14 cellular contexts compared by ENCODE assay signal in genomic region chr7:27100601-27101187, GRCh38. TPM values are rescaled to one million over a fixed set of nuclear protein-coding genes. Genes with fewer than 3 reads are reported as not detected.
DNase-seq lines count a peak whose midpoint lies in the region; ATAC-seq and TF ChIP-seq lines count a peak whose summit lies in the region.
"Had no signal": no experiment of that assay in that cellular context is flagged by ENCODE, and none has a peak within 500 bp of the region (broad histone marks: within the 10 kb centered on the region; RNA-seq: fewer than 3 reads in every experiment).

No MANE protein-coding gene starts in this region.

- H3K4me3 ChIP-seq in HUES64 (ENCODE audit: low read length), result peak overlapping the region; percentile 33; the same call in 1 of the 2 replicates
- H3K4me3 ChIP-seq in kidney epithelial cell (ENCODE audit: low read depth, low read length), result peak overlapping the region; percentile 31
- H3K4me3 ChIP-seq in spleen, result peak overlapping the region in 4 of 8 donors; percentile 23 to 65 (median 37)
- H3K4me3 ChIP-seq: uterus had no signal

- H3K36me3 Mint-ChIP-seq in chondrocyte (ENCODE audit: low read depth), result peaks cover 20% of the 10 kb centered on the region
- peaks cover 10% of the 10 kb centered on the region for H3K36me3 Mint-ChIP-seq in activated CD4-positive, alpha-beta T cell treated with anti-CD3 and anti-CD28 coated beads, Interleukin-2, amount 10 ng/mL, durations not matched to agents 24 days and 14 days (ENCODE audit: low read depth)
- H3K36me3 Mint-ChIP-seq in HFFc6 (ENCODE audit: low read depth), result peaks cover 43% of the 10 kb centered on the region

- H3K9me3 Mint-ChIP-seq in chondrocyte (ENCODE audit: low read depth) (no peaks in the 10 kb centered on the region), HFFc6 (no peaks in the 10 kb centered on the region)
- peaks cover 4% of the 10 kb centered on the region for H3K9me3 Mint-ChIP-seq in activated CD4-positive, alpha-beta T cell treated with anti-CD3 and anti-CD28 coated beads, Interleukin-2, amount 10 ng/mL, durations not matched to agents 24 days and 14 days

- peaks cover 40% of the 10 kb centered on the region for H3K27me3 Mint-ChIP-seq in chondrocyte (ENCODE audit: low read depth)
- peaks cover 86% of the 10 kb centered on the region for H3K27me3 Mint-ChIP-seq in activated CD4-positive, alpha-beta T cell treated with anti-CD3 and anti-CD28 coated beads, Interleukin-2, amount 10 ng/mL, durations not matched to agents 24 days and 14 days
- peaks cover 41% of the 10 kb centered on the region for H3K27me3 Mint-ChIP-seq in HFFc6 (ENCODE audit: insufficient read depth)

- H3K4me3 Mint-ChIP-seq in chondrocyte (ENCODE audit: unreplicated experiment) (peak overlapping the region; percentile 96), HFFc6 (no peak overlapping the region)
- H3K4me3 Mint-ChIP-seq in activated CD4-positive, alpha-beta T cell treated with anti-CD3 and anti-CD28 coated beads, Interleukin-2, amount 10 ng/mL, durations not matched to agents 24 days and 14 days, result no peak overlapping the region

- intact Hi-C loops in spleen (cut with DNase I; ENCODE audit: low total_unique reads), result no loop called here
- intact Hi-C loops in activated CD4-positive, alpha-beta T cell treated with anti-CD3 and anti-CD28 coated beads, Interleukin-2, amount 10 ng/mL, durations not matched to agents 24 days and 14 days (cut with micrococcal nuclease), result no loop called here
- intact Hi-C loops in sciatic nerve (cut with DNase I), result no loop called here

- H3K36me3 ChIP-seq in HUES64 (ENCODE audit: insufficient read depth, low read length) (no peaks in the 10 kb centered on the region), kidney epithelial cell (ENCODE audit: control insufficient read depth, insufficient read depth, low read length) (no peaks in the 10 kb centered on the region), spleen (peaks cover 0 to 29% (median 0%) of the 10 kb centered on the region in 6 donors)
- H3K36me3 ChIP-seq: uterus had no signal

- TF ChIP-seq POLR2A in spleen (IDR thresholded peaks at IDR 0.05), result no peak

- no peaks in the 10 kb centered on the region for H3K9me3 ChIP-seq in HUES64 (ENCODE audit: insufficient read depth, low read depth, low read length)
- no peaks in the 10 kb centered on the region for H3K9me3 ChIP-seq in spleen
- H3K9me3 ChIP-seq: uterus had no signal

- no peak for ATAC-seq in GM19463 (IDR thresholded peaks at IDR 0.05; ENCODE audit: unreplicated experiment)
- no peak for ATAC-seq in sciatic nerve
- ATAC-seq: esophagus mucosa, left colon had no signal

- H3K4me1 Mint-ChIP-seq in chondrocyte (ENCODE audit: low read depth), result peaks cover 76% of the 10 kb centered on the region
- H3K4me1 Mint-ChIP-seq in activated CD4-positive, alpha-beta T cell treated with anti-CD3 and anti-CD28 coated beads, Interleukin-2, amount 10 ng/mL, durations not matched to agents 24 days and 14 days, result peaks cover 14% of the 10 kb centered on the region
- H3K4me1 Mint-ChIP-seq in HFFc6 (ENCODE audit: low read depth), result peaks cover 44% of the 10 kb centered on the region

- H3K27ac Mint-ChIP-seq in chondrocyte (ENCODE audit: unreplicated experiment), result peak overlapping the region; percentile 99
- no peak overlapping the region for H3K27ac Mint-ChIP-seq in activated CD4-positive, alpha-beta T cell treated with anti-CD3 and anti-CD28 coated beads, Interleukin-2, amount 10 ng/mL, durations not matched to agents 24 days and 14 days
- H3K27ac Mint-ChIP-seq in HFFc6, result no peak overlapping the region
- H3K27ac Mint-ChIP-seq: CD14-positive monocyte had no signal

- peak overlapping the region; percentile 57; the same call in 1 of the 2 replicates for H3K27ac ChIP-seq in HUES64 (ENCODE audit: low read depth, low read length)
- peak overlapping the region in 7 of 8 donors; percentile 73 to 93 (median 78) for H3K27ac ChIP-seq in spleen

- TF ChIP-seq CTCF in chondrocyte (IDR thresholded peaks at IDR 0.05), result no peak
- no peak for TF ChIP-seq CTCF in kidney epithelial cell (IDR thresholded peaks at IDR 0.05; ENCODE audit: insufficient read depth, low read length, poor library complexity, severe bottlenecking)
- TF ChIP-seq CTCF in spleen (IDR thresholded peaks at IDR 0.05 in 8 of 11, conservative IDR thresholded peaks at IDR 0.05 in 3 of 11), result no peak
- TF ChIP-seq CTCF in HFFc6 (IDR thresholded peaks at IDR 0.05), result no peak

- H3K4me1 ChIP-seq in HUES64 (ENCODE audit: insufficient read depth, low read length), result peaks cover 21% of the 10 kb centered on the region
- H3K4me1 ChIP-seq in spleen, result peaks cover 19 to 91% (median 56%) of the 10 kb centered on the region in 6 donors

- DNase-seq in chondrocyte (ENCODE audit: low spot score) (no peak), kidney epithelial cell (ENCODE audit: low read depth) (no peak), spleen (no peak), HFFc6 (no peak), sciatic nerve (ENCODE audit: low spot score) (no peak)
- DNase-seq in activated CD4-positive, alpha-beta T cell treated with anti-CD3 and anti-CD28 coated beads, Interleukin-2, amount 10 ng/mL, durations not matched to agents 24 days and 14 days, result no peak
- DNase-seq: left colon, NCI-H2029 treated with DMSO at 0.1 percent for 48 hours, T-helper 9 cell, uterus had no signal

- H3K9ac ChIP-seq in HUES64 (ENCODE audit: low read depth, low read length), result no peak overlapping the region; the same call in 1 of the 2 replicates

- peaks cover 100% of the 10 kb centered on the region for H3K27me3 ChIP-seq in HUES64 (ENCODE audit: insufficient read depth, low read length)
- H3K27me3 ChIP-seq in kidney epithelial cell (ENCODE audit: control insufficient read depth, insufficient read depth, low read length), result no peaks in the 10 kb centered on the region
- peaks cover 0 to 98% (median 19%) of the 10 kb centered on the region in 7 donors for H3K27me3 ChIP-seq in spleen (replicated peaks in 1 of 7)
- H3K27me3 ChIP-seq: uterus had no signal

- 6% methylated on average over 9 of the region's 9 CpGs for WGBS in HUES64
- WGBS in spleen, 5 donors, result 69 to 87% (median 74%) methylated on average over 9 of the region's 9 CpGs

RNA-seq across cellular contexts. Expression of gene HOXA2, which starts 1.8 kb away (rescaled TPM):
- polyA plus RNA-seq in HUES64 (2013, experiment 1 of 2), result 3.4 TPM
- polyA plus RNA-seq in HUES64 (2013, experiment 2 of 2), result 8.4 TPM
- total RNA-seq in chondrocyte, result 8.3 to 10.2 TPM in 2 of 3 replicates, not detected in the other
- 0.34 and 1.1 TPM in 2 replicates for total RNA-seq in kidney epithelial cell
- total RNA-seq in spleen, result 1 to 10 TPM in 4 of 7 donors, under 1 TPM in 3; 0.70 to 2.8 (median 1.3) TPM
- polyA plus RNA-seq in spleen, result under 1 TPM; 0.41 to 0.83 (median 0.55) TPM
- not detected in 2 replicates for total RNA-seq in activated CD4-positive, alpha-beta T cell treated with anti-CD3 and anti-CD28 coated beads, Interleukin-2, amount 10 ng/mL, durations not matched to agents 24 days and 14 days
- under 1 TPM in 3 of 6 experiments, not detected in 3; 0.10 to 0.17 (median 0.14) TPM for total RNA-seq in HFFc6 (2021; fragmentation: NEBNext Ultra II Directional; extraction: Animal tissue kit (Norgen Biotek cat#: 25700))
- 3.9 TPM for total RNA-seq in sciatic nerve
- polyA plus RNA-seq: CD14-positive monocyte had no signal

RNA-seq across cellular contexts. Expression of gene HOXA1, which starts 4.9 kb away (rescaled TPM):
- 7.8 TPM for polyA plus RNA-seq in HUES64 (2013, experiment 1 of 2)
- polyA plus RNA-seq in HUES64 (2013, experiment 2 of 2), result 11.2 TPM
- total RNA-seq in chondrocyte (2.7 to 2.9 TPM in 2 of 3 replicates, not detected in the other), kidney epithelial cell (2.8 and 4.3 TPM in 2 replicates), spleen (1 to 10 TPM; 1.1 to 4.1 (median 1.7) TPM), sciatic nerve (0.98 TPM)
- 1 to 10 TPM in 1 of 3 donors, under 1 TPM in 2; 0.33 to 1.3 (median 0.82) TPM for polyA plus RNA-seq in spleen
- total RNA-seq in activated CD4-positive, alpha-beta T cell treated with anti-CD3 and anti-CD28 coated beads, Interleukin-2, amount 10 ng/mL, durations not matched to agents 24 days and 14 days, result 0.09 and 0.16 TPM in 2 replicates
- under 1 TPM; 0.28 to 0.81 (median 0.45) TPM for total RNA-seq in HFFc6 (2021; fragmentation: NEBNext Ultra II Directional; extraction: Animal tissue kit (Norgen Biotek cat#: 25700))

RNA-seq across cellular contexts. Expression of gene HOXA4, which starts 29.9 kb away (rescaled TPM):
- not detected for polyA plus RNA-seq in HUES64 (2013, experiment 1 of 2)
- polyA plus RNA-seq in HUES64 (2013, experiment 2 of 2), result 0.44 TPM
- 0.30 TPM in 1 of 3 replicates, not detected in the others for total RNA-seq in chondrocyte
- 4.5 and 7.4 TPM in 2 replicates for total RNA-seq in kidney epithelial cell
- total RNA-seq in spleen, result 10 to 100 TPM in 1 of 7 donors, 1 to 10 TPM in 6; 2.7 to 10.8 (median 4.6) TPM
- polyA plus RNA-seq in spleen, result 1 to 10 TPM; 2.1 to 5.9 (median 3.6) TPM
- total RNA-seq in activated CD4-positive, alpha-beta T cell treated with anti-CD3 and anti-CD28 coated beads, Interleukin-2, amount 10 ng/mL, durations not matched to agents 24 days and 14 days, result not detected in 2 replicates
- 1 to 10 TPM in 1 of 6 experiments, under 1 TPM in 5; 0.38 to 1.0 (median 0.47) TPM for total RNA-seq in HFFc6 (2021; fragmentation: NEBNext Ultra II Directional; extraction: Animal tissue kit (Norgen Biotek cat#: 25700))
- 10.0 TPM for total RNA-seq in sciatic nerve
- polyA plus RNA-seq: CD14-positive monocyte had no signal

RNA-seq across cellular contexts. Expression of gene HOXA5, which starts 42.8 kb away (rescaled TPM):
- polyA plus RNA-seq in HUES64 (2013, experiment 1 of 2), result 0.50 TPM
- polyA plus RNA-seq in HUES64 (2013, experiment 2 of 2), result 0.89 TPM
- total RNA-seq in chondrocyte (not detected in 3 replicates), kidney epithelial cell (18.8 and 19.1 TPM in 2 replicates), spleen (1 to 10 TPM; 3.0 to 9.3 (median 6.9) TPM), sciatic nerve (20.1 TPM)
- polyA plus RNA-seq in spleen, result 1 to 10 TPM; 1.6 to 2.3 (median 2.2) TPM
- total RNA-seq in activated CD4-positive, alpha-beta T cell treated with anti-CD3 and anti-CD28 coated beads, Interleukin-2, amount 10 ng/mL, durations not matched to agents 24 days and 14 days, result not detected in 2 replicates
- 1 to 10 TPM; 2.0 to 3.8 (median 2.8) TPM for total RNA-seq in HFFc6 (2021; fragmentation: NEBNext Ultra II Directional; extraction: Animal tissue kit (Norgen Biotek cat#: 25700))

RNA-seq across cellular contexts. Expression of gene HOXA6, which starts 46.9 kb away (rescaled TPM):
- 0.20 TPM for polyA plus RNA-seq in HUES64 (2013, experiment 1 of 2)
- 1.0 TPM for polyA plus RNA-seq in HUES64 (2013, experiment 2 of 2)
- total RNA-seq in chondrocyte (not detected in 3 replicates), kidney epithelial cell (4.8 and 10.5 TPM in 2 replicates), spleen (1 to 10 TPM in 5 of 7 donors, under 1 TPM in 2; 0.38 to 2.0 (median 1.4) TPM), sciatic nerve (15.8 TPM)
- under 1 TPM in 1 of 3 donors, not detected in 2; 0.26 TPM for polyA plus RNA-seq in spleen
- not detected in 2 replicates for total RNA-seq in activated CD4-positive, alpha-beta T cell treated with anti-CD3 and anti-CD28 coated beads, Interleukin-2, amount 10 ng/mL, durations not matched to agents 24 days and 14 days
- total RNA-seq in HFFc6 (2021; fragmentation: NEBNext Ultra II Directional; extraction: Animal tissue kit (Norgen Biotek cat#: 25700)), result 1 to 10 TPM; 2.3 to 3.8 (median 2.8) TPM
- polyA plus RNA-seq: CD14-positive monocyte had no signal
